Comparison of ENCODE assay signal across 34 cellular contexts in genomic region chr16:46404028-46404427, GRCh38.
"Had no signal": no experiment of that assay in that cellular context is flagged by ENCODE, and none has a peak within 500 bp of the region (broad histone marks: within the 10 kb centered on the region; RNA-seq: fewer than 3 reads in every experiment).

No MANE protein-coding gene starts in this region.

- H3K4me3 ChIP-seq: MG63 had no signal

- DNase-seq: Karpas-422, Kasumi-1, MG63, MM.1S, MV-4-11, NCI-H1048, NCI-H1092, NCI-H1092 treated with DMSO at 0.1 percent for 48 hours, NCI-H1105, NCI-H1105 treated with DMSO at 0.1 percent for 48 hours, NCI-H1417, NCI-H1417 treated with DMSO at 0.1 percent for 48 hours, NCI-H1436, NCI-H1436 treated with DMSO at 0.1 percent for 48 hours, NCI-H146, NCI-H1694, NCI-H1694 treated with DMSO at 0.1 percent for 48 hours, NCI-H187, NCI-H187 treated with DMSO at 0.1 percent for 48 hours, NCI-H1930, NCI-H2029, NCI-H2029 treated with DMSO at 0.1 percent for 48 hours, NCI-H2081, NCI-H2081 treated with DMSO at 0.1 percent for 48 hours, NCI-H2107, NCI-H2171, NCI-H2171 treated with DMSO at 0.1 percent for 48 hours, NCI-H2227 treated with DMSO at 0.1 percent for 48 hours, NCI-H226, NCI-H345, NCI-H446, NCI-H446 treated with DMSO at 0.1 percent for 48 hours, NCI-H510A, NCI-H510A treated with DMSO at 0.1 percent for 48 hours had no signal

- H3K27me3 ChIP-seq: MG63 had no signal

- H3K36me3 ChIP-seq: MG63 had no signal
